ENCODE assay signal across 8 cellular contexts in genomic region chr12:95204141-95204866, GRCh38.
DNase-seq lines count a peak whose midpoint lies in the region; ATAC-seq and TF ChIP-seq lines count a peak whose summit lies in the region.

No MANE protein-coding gene starts in this region.

- no peak overlapping the region for H2AFZ ChIP-seq in DND-41 (ENCODE audit: low read depth, low read length)

- ATAC-seq in DND-41 (ENCODE audit: insufficient read depth, low read depth) = no peak
- no peak for ATAC-seq in effector memory CD8-positive, alpha-beta T cell (replicated peaks)

- peaks cover 33% of the 10 kb centered on the region for H3K36me3 Mint-ChIP-seq in nephron (ENCODE audit: low read depth)
- H3K36me3 Mint-ChIP-seq in effector memory CD8-positive, alpha-beta T cell (ENCODE audit: insufficient read depth) = no peaks in the 10 kb centered on the region

- H3K4me1 ChIP-seq in DND-41 (ENCODE audit: insufficient read depth, low read length) = no peaks in the 10 kb centered on the region

- H3K9me3 ChIP-seq in DND-41 (ENCODE audit: insufficient read depth, low read length, severe bottlenecking) = no peaks in the 10 kb centered on the region

- H3K9me3 Mint-ChIP-seq in nephron = no peaks in the 10 kb centered on the region
- H3K9me3 Mint-ChIP-seq in effector memory CD8-positive, alpha-beta T cell = no peaks in the 10 kb centered on the region

- no peak overlapping the region for H3K4me2 ChIP-seq in DND-41 (ENCODE audit: insufficient read depth, low read length)

- TF ChIP-seq CTCF in DND-41 (IDR thresholded peaks at IDR 0.05; ENCODE audit: borderline replicate concordance, extremely low read depth, low read length, poor library complexity, severe bottlenecking) (no peak), epithelial cell of esophagus (IDR thresholded peaks at IDR 0.05; ENCODE audit: insufficient read depth, low read depth, low read length, missing control alignments) (no peak), nephron (IDR thresholded peaks at IDR 0.05; ENCODE audit: unreplicated experiment in 3 of 3) (no peak)

- peak overlapping the region; percentile 64 to 84 (median 65) for H3K27ac Mint-ChIP-seq in nephron
- H3K27ac Mint-ChIP-seq in effector memory CD8-positive, alpha-beta T cell = no peak overlapping the region

- H3K27me3 ChIP-seq in DND-41 (ENCODE audit: insufficient read depth, low read length, poor library complexity) = no peaks in the 10 kb centered on the region

- H3K4me3 Mint-ChIP-seq in nephron = no peak overlapping the region
- no peak overlapping the region for H3K4me3 Mint-ChIP-seq in effector memory CD8-positive, alpha-beta T cell

- peaks cover 48% of the 10 kb centered on the region for H3K4me1 Mint-ChIP-seq in nephron
- no peaks in the 10 kb centered on the region for H3K4me1 Mint-ChIP-seq in effector memory CD8-positive, alpha-beta T cell (ENCODE audit: low read depth in 2 of 2)

- H3K9ac ChIP-seq in DND-41 (ENCODE audit: low read depth, low read length) = no peak overlapping the region

- H3K36me3 ChIP-seq in DND-41 (ENCODE audit: insufficient read depth, low read length) = no peaks in the 10 kb centered on the region

- H3K4me3 ChIP-seq in DND-41 (ENCODE audit: low read depth in 1 of 2, low read length in 2 of 2) (no peak overlapping the region), epithelial cell of esophagus (ENCODE audit: low read length) (peak overlapping the region; percentile 42)

- no peaks in the 10 kb centered on the region for H4K20me1 ChIP-seq in DND-41 (ENCODE audit: insufficient read depth, low read length)

- H3K27me3 Mint-ChIP-seq in nephron (ENCODE audit: low read depth) = no peaks in the 10 kb centered on the region
- H3K27me3 Mint-ChIP-seq in effector memory CD8-positive, alpha-beta T cell = peaks cover 0 to 9% of the 10 kb centered on the region in 2 donors

- DNase-seq in DND-41 = peak; percentile 16
- DNase-seq in MV-4-11 (lab: John Stamatoyannopoulos, UW) = peak; percentile 73
- peak; percentile 100 for DNase-seq in epithelial cell of esophagus (ENCODE audit: low read depth)
- DNase-seq in NCI-H526 (lab: John Stamatoyannopoulos, UW) = no peak
- no peak for DNase-seq in NCI-H2227 (lab: John Stamatoyannopoulos, UW; ENCODE audit: unreplicated experiment)
- no peak for DNase-seq in GM19240 (ENCODE audit: insufficient read length, low spot score)
- no peak for DNase-seq in effector memory CD8-positive, alpha-beta T cell

- no peaks in the 10 kb centered on the region for H3K79me2 ChIP-seq in DND-41 (ENCODE audit: insufficient read depth, low read length)

- H3K27ac ChIP-seq in DND-41 (ENCODE audit: low read length) = no peak overlapping the region

Comparison
In these comparisons a context has a peak if more than half of its experiments do, and no peak if none do; other contexts are left out.
1. DNase-seq: peak in DND-41 (single experiment), MV-4-11 (single experiment) and epithelial cell of esophagus (single experiment); none in NCI-H526 (0 of 2), NCI-H2227 (single experiment), GM19240 (single experiment) and effector memory CD8-positive, alpha-beta T cell (0 of 3).
2. H3K27ac Mint-ChIP-seq: peak in nephron (3 of 3); none in effector memory CD8-positive, alpha-beta T cell (0 of 2).